Comparison of ENCODE assay signal across 3 cellular contexts in the genomic region with DNA sequence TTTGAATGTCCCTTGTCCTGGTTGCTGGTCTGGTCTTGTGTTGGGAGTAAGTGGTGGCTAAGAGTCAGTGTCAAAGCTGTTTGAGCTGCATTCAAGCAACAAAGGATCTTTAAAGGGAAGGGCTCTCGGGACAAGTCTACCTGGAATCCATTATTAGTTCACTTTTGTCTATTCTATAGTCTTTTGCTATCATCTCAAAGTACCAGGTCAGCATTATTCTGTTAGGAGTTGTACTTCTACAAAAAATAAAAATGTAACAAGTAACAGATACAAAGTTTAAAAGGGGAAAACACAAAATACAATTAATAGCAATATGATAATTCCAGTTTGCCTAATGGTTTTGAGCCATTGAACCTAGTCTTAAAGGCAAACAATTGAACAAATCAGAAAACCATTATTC.
TF ChIP-seq lines count a peak whose summit lies in the region.

No MANE protein-coding gene starts in this region.

TF ChIP-seq in A549, 52 proteins besides CTCF, POLR2A, EP300 and RAD21:
- TF ChIP-seq PHF8 (IDR thresholded peaks at IDR 0.05; ENCODE audit: borderline replicate concordance, low read depth) (no peak), MAFK (IDR thresholded peaks at IDR 0.05; ENCODE audit: partially characterized antibody) (peak; percentile 48)
- TF ChIP-seq, protein P1, sequence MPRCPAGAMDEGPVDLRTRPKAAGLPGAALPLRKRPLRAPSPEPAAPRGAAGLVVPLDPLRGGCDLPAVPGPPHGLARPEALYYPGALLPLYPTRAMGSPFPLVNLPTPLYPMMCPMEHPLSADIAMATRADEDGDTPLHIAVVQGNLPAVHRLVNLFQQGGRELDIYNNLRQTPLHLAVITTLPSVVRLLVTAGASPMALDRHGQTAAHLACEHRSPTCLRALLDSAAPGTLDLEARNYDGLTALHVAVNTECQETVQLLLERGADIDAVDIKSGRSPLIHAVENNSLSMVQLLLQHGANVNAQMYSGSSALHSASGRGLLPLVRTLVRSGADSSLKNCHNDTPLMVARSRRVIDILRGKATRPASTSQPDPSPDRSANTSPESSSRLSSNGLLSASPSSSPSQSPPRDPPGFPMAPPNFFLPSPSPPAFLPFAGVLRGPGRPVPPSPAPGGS (IDR thresholded peaks at IDR 0.05) = no peak

TF ChIP-seq in IMR-90, 13 proteins besides CTCF, POLR2A, EP300 and RAD21 (continued from another document):
- no peak for TF ChIP-seq MXI1 (IDR thresholded peaks at IDR 0.05; ENCODE audit: borderline replicate concordance, low read depth, low read length)
TF ChIP-seq in IMR-90: peak in this region for 1.

TF ChIP-seq in K562, 482 proteins besides CTCF, POLR2A, EP300 and RAD21 (continued from another document):
- no peak for TF ChIP-seq STAT5B (CRISPR knock-in tag; IDR thresholded peaks at IDR 0.05)
- no peak for TF ChIP-seq ZNF121 (CRISPR knock-in tag; conservative IDR thresholded peaks at IDR 0.05)
- TF ChIP-seq ZNF561 (CRISPR knock-in tag; conservative IDR thresholded peaks at IDR 0.05) = no peak
- TF ChIP-seq HSF4 (CRISPR knock-in tag; IDR thresholded peaks at IDR 0.05; ENCODE audit: borderline replicate concordance) = no peak
- TF ChIP-seq L3MBTL2 (IDR thresholded peaks at IDR 0.05) = no peak
- TF ChIP-seq ZBED1 (IDR thresholded peaks at IDR 0.05) = no peak
- TF ChIP-seq ZNF316 (IDR thresholded peaks at IDR 0.05) = peak; percentile 44; the same call in 1 of the 2 replicates
TF ChIP-seq in K562: peak in this region for 1.
